17 cellular contexts compared by ENCODE assay signal in the genomic region with DNA sequence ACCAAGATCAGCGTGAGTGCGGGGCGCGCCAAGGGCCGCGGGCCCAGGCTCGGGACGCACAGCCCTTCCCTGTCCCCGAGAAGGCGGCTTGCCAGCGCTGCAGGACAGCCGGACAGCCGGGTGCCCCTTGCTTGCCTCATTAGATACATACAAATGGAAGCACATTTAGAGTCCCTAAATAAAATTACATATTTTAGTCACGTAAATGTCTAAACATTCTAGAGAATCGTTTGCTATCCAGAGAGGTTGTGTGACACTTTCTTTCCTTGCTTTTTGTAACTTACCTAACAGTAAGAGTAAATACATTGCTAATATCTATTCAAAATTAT. TPM values are rescaled to one million over a fixed set of nuclear protein-coding genes. Genes with fewer than 3 reads are reported as not detected.
DNase-seq lines count a peak whose midpoint lies in the region; ATAC-seq and TF ChIP-seq lines count a peak whose summit lies in the region.
"Had no signal": no experiment of that assay in that cellular context is flagged by ENCODE, and none has a peak within 500 bp of the region (broad histone marks: within the 10 kb centered on the region; RNA-seq: fewer than 3 reads in every experiment).

No MANE protein-coding gene starts in this region.

- H3K79me1 ChIP-seq in trophoblast cell (ENCODE audit: low read length) = no peaks in the 10 kb centered on the region

- peak overlapping the region; percentile 42; the same call in 1 of the 2 replicates for H3K4me3 ChIP-seq in PC-3 (ENCODE audit: low read length)
- H3K4me3 ChIP-seq in hepatocyte = no peak overlapping the region
- H3K4me3 ChIP-seq in trophoblast cell (ENCODE audit: low read depth, low read length) = peak overlapping the region; percentile 68
- H3K4me3 ChIP-seq: lung, psoas muscle had no signal

- no peak overlapping the region for H2BK120ac ChIP-seq in trophoblast cell (ENCODE audit: insufficient read depth, low read length, poor library complexity)

- H3K27ac ChIP-seq in PC-3 (ENCODE audit: low read length) (no peak overlapping the region), hepatocyte (no peak overlapping the region), trophoblast cell (ENCODE audit: low read depth, low read length) (no peak overlapping the region)
- H3K27ac ChIP-seq: Peyer's patch, psoas muscle had no signal

- H3K79me2 ChIP-seq in PC-3 (ENCODE audit: low read length) (no peaks in the 10 kb centered on the region), hepatocyte (no peaks in the 10 kb centered on the region), trophoblast cell (ENCODE audit: control insufficient read depth, insufficient read depth, low read length, poor library complexity) (no peaks in the 10 kb centered on the region)

- no peaks in the 10 kb centered on the region for H3K36me3 Mint-ChIP-seq in endothelial cell (ENCODE audit: low read depth, unreplicated experiment)
- H3K36me3 Mint-ChIP-seq: stimulated activated memory B cell treated with anti-CD40 and anti-IgM and Interleukin-4, amounts not matched to agents 10 μg/mL and 1 μg/mL and 100 μg/mL, for 72 hours had no signal

- H4K20me1 ChIP-seq in PC-3 (ENCODE audit: low read length) (no peaks in the 10 kb centered on the region), hepatocyte (ENCODE audit: insufficient read depth, poor library complexity, severe bottlenecking) (no peaks in the 10 kb centered on the region)

- H3K4me2 ChIP-seq in PC-3 (ENCODE audit: low read length) = peak overlapping the region; percentile 74
- peak overlapping the region; percentile 85 for H3K4me2 ChIP-seq in hepatocyte
- peak overlapping the region; percentile 70 for H3K4me2 ChIP-seq in trophoblast cell (ENCODE audit: low read length)

- no peak overlapping the region for H2AK5ac ChIP-seq in trophoblast cell (ENCODE audit: low read length)

- H3K4me1 ChIP-seq in ES-I3 (ENCODE audit: insufficient read depth, low read length) (no peaks in the 10 kb centered on the region), PC-3 (ENCODE audit: insufficient read depth, low read length) (no peaks in the 10 kb centered on the region), hepatocyte (ENCODE audit: insufficient read depth) (no peaks in the 10 kb centered on the region), trophoblast cell (ENCODE audit: control insufficient read depth in 1 of 2, insufficient read depth in 2 of 2, low read length in 2 of 2) (peaks cover 9 to 13% of the 10 kb centered on the region in 2 experiments)
- H3K4me1 ChIP-seq: psoas muscle had no signal

- H4K91ac ChIP-seq in trophoblast cell (ENCODE audit: low read depth, low read length) = no peak overlapping the region

- H3K27ac Mint-ChIP-seq in endothelial cell (ENCODE audit: unreplicated experiment) = no peak overlapping the region
- H3K27ac Mint-ChIP-seq: activated CD8-positive, alpha-beta T cell treated with anti-CD3 and anti-CD28 coated beads for 36 hours; stimulated activated memory B cell treated with anti-CD40 and anti-IgM and Interleukin-4, amounts not matched to agents 10 μg/mL and 1 μg/mL and 100 μg/mL, for 72 hours; T-helper 17 cell had no signal

- no peak for ATAC-seq in PC-3
- no peak for ATAC-seq in HG03354 (IDR thresholded peaks at IDR 0.05; ENCODE audit: poor library complexity, severe bottlenecking, unreplicated experiment)
- ATAC-seq: activated CD8-positive, alpha-beta T cell treated with anti-CD3 and anti-CD28 coated beads for 36 hours; psoas muscle; T-helper 17 cell had no signal

- no peak overlapping the region for H3K4ac ChIP-seq in trophoblast cell (ENCODE audit: low read depth, low read length)

- no peak overlapping the region for H4K8ac ChIP-seq in trophoblast cell (ENCODE audit: low read depth, low read length)

- H3K27me3 Mint-ChIP-seq in endothelial cell (ENCODE audit: unreplicated experiment) = no peaks in the 10 kb centered on the region

- H3K9me2 ChIP-seq in PC-3 (replicated peaks; ENCODE audit: low read length) = no peaks in the 10 kb centered on the region
- H3K9me2 ChIP-seq in hepatocyte (replicated peaks; ENCODE audit: insufficient read depth) = no peaks in the 10 kb centered on the region

- H3K4me1 Mint-ChIP-seq in endothelial cell (ENCODE audit: unreplicated experiment) = peaks cover 13% of the 10 kb centered on the region
- H3K4me1 Mint-ChIP-seq: stimulated activated memory B cell treated with anti-CD40 and anti-IgM and Interleukin-4, amounts not matched to agents 10 μg/mL and 1 μg/mL and 100 μg/mL, for 72 hours; T-helper 17 cell had no signal

- POLR2A ChIA-PET in PC-3 (lab: Charles Lee; ENCODE audit: unreplicated experiment) = no interaction called here

- H3K4me3 Mint-ChIP-seq in endothelial cell (ENCODE audit: unreplicated experiment) = no peak overlapping the region
- H3K4me3 Mint-ChIP-seq: activated CD8-positive, alpha-beta T cell treated with anti-CD3 and anti-CD28 coated beads for 36 hours; stimulated activated memory B cell treated with anti-CD40 and anti-IgM and Interleukin-4, amounts not matched to agents 10 μg/mL and 1 μg/mL and 100 μg/mL, for 72 hours; T-helper 17 cell had no signal

- WGBS in hepatocyte (ENCODE audit: low lambda C conversion rate, missing lambda C conversion rate) = under 1% methylated on average over 14 of the region's 15 CpGs
- WGBS in trophoblast cell (ENCODE audit: extremely low coverage, insufficient coverage, insufficient read length) = no CpG with 5 or more reads among the region's 15 CpGs

- no peak overlapping the region for H2BK5ac ChIP-seq in trophoblast cell (ENCODE audit: low read depth, low read length, poor library complexity)

- intact Hi-C loops in PC-3 (cut with micrococcal nuclease) = loop anchor here (1.0 kb wide), 1 partner anchor 117 kb away; no protein-coding TSS in a partner anchor

- no peaks in the 10 kb centered on the region for H3F3A ChIP-seq in PC-3 (ENCODE audit: low read length, unreplicated experiment)

- H3K9me3 ChIP-seq in ES-I3 (ENCODE audit: control insufficient read depth, insufficient read depth, low read length) (no peaks in the 10 kb centered on the region), PC-3 (ENCODE audit: low read length) (no peaks in the 10 kb centered on the region), hepatocyte (ENCODE audit: low read depth) (no peaks in the 10 kb centered on the region), trophoblast cell (ENCODE audit: insufficient read depth, low read depth, low read length) (peaks cover 4% of the 10 kb centered on the region)
- H3K9me3 ChIP-seq: psoas muscle had no signal

- no peak overlapping the region for H3K14ac ChIP-seq in trophoblast cell (ENCODE audit: low read length)

- H3K18ac ChIP-seq in trophoblast cell (ENCODE audit: low read length) = no peak overlapping the region

- H3K27me3 ChIP-seq in PC-3 (ENCODE audit: low read length) (peaks cover 57% of the 10 kb centered on the region), hepatocyte (peaks cover 65% of the 10 kb centered on the region), trophoblast cell (ENCODE audit: insufficient read depth, low read length) (peaks cover 32% of the 10 kb centered on the region)

- H2AFZ ChIP-seq in PC-3 (ENCODE audit: low read length) (peak overlapping the region; percentile 42; the same call in 1 of the 2 replicates), hepatocyte (no peak overlapping the region), trophoblast cell (ENCODE audit: insufficient read depth, low read length, poor library complexity) (no peak overlapping the region)

- H3K36me3 ChIP-seq in ES-I3 (ENCODE audit: insufficient read depth, low read length) = no peaks in the 10 kb centered on the region
- H3K36me3 ChIP-seq in PC-3 (ENCODE audit: low read depth, low read length) = no peaks in the 10 kb centered on the region
- H3K36me3 ChIP-seq in hepatocyte (replicated peaks; ENCODE audit: insufficient read depth, low read depth) = no peaks in the 10 kb centered on the region
- H3K36me3 ChIP-seq in trophoblast cell (ENCODE audit: control insufficient read depth in 1 of 2, insufficient read depth in 2 of 2, low read length in 2 of 2) = no peaks in the 10 kb centered on the region
- H3K36me3 ChIP-seq: Peyer's patch had no signal

- BruUV-seq in PC-3 (replicated peaks; lab: Mats Ljungman, UMichigan) = no TSS peak

- DNase-seq in PC-3 (no peak), hepatocyte (ENCODE audit: low spot score) (no peak), trophoblast cell (no peak), GM20000 (ENCODE audit: low spot score) (no peak), endothelial cell (ENCODE audit: low spot score) (no peak), NCI-H2107 (lab: John Stamatoyannopoulos, UW) (no peak)
- DNase-seq: activated gamma-delta T cell; Peyer's patch; psoas muscle; stimulated activated CD4-positive, alpha-beta T cell treated with anti-CD3 and anti-CD28 coated beads, Interleukin-4, amount 100 ng/mL, for 1 hour; T-helper 17 cell had no signal

- TF ChIP-seq CTCF in PC-3 (conservative IDR thresholded peaks at IDR 0.05; ENCODE audit: low read depth, low read length) = no peak
- TF ChIP-seq CTCF in hepatocyte (IDR thresholded peaks at IDR 0.05; ENCODE audit: poor library complexity) = no peak
- no peak for TF ChIP-seq CTCF in GM20000 (IDR thresholded peaks at IDR 0.05; ENCODE audit: extremely low read depth, missing control alignments)
- no peak for TF ChIP-seq CTCF in endothelial cell (IDR thresholded peaks at IDR 0.05; ENCODE audit: unreplicated experiment)

- CTCF ChIA-PET in PC-3 (lab: Charles Lee) = no interaction called here

- H3K9ac ChIP-seq in ES-I3 (ENCODE audit: low read depth, low read length) (peak overlapping the region; percentile 43), PC-3 (ENCODE audit: low read length) (no peak overlapping the region), trophoblast cell (ENCODE audit: low read length) (no peak overlapping the region)

- no peak overlapping the region for H2BK12ac ChIP-seq in trophoblast cell (ENCODE audit: low read length)

- no peak overlapping the region for H4K12ac ChIP-seq in trophoblast cell (ENCODE audit: low read depth, low read length)

- H3K23ac ChIP-seq in trophoblast cell (ENCODE audit: low read length) = no peak overlapping the region

- H3K9me3 Mint-ChIP-seq in endothelial cell (ENCODE audit: unreplicated experiment) = no peaks in the 10 kb centered on the region

RNA-seq across cellular contexts. Expression of a gene that starts 4.8 kb away (rescaled TPM):
- not detected in 2 replicates for total RNA-seq in PC-3 (2014; rRNA removed)
- not detected in 2 replicates for total RNA-seq in hepatocyte
- polyA plus RNA-seq in hepatocyte = not detected in 2 replicates
- polyA plus RNA-seq in trophoblast cell (2013) = 0.04 and 0.06 TPM in 2 replicates
- 1.2 TPM for total RNA-seq in endothelial cell (ENCODE audit: unreplicated experiment)
- total RNA-seq: activated CD8-positive, alpha-beta T cell treated with anti-CD3 and anti-CD28 coated beads for 36 hours; lung; psoas muscle; T-helper 17 cell had no signal
- polyA plus RNA-seq: BJ, lung had no signal
